1 cellular context compared by ENCODE assay signal in genomic region chr19:41866284-41866683, GRCh38.
TF ChIP-seq lines count a peak whose summit lies in the region.

No MANE protein-coding gene starts in this region.

TF ChIP-seq in K562, 482 proteins besides CTCF, POLR2A, EP300 and RAD21:
- TF ChIP-seq POLR2AphosphoS5 (IDR thresholded peaks at IDR 0.05; ENCODE audit: control insufficient read depth, insufficient read depth, low read depth, low read length) = peak; percentile 69
- peak; percentile 48; the same call in 1 of the 2 replicates for TF ChIP-seq SUPT5H (IDR thresholded peaks at IDR 0.05)
- TF ChIP-seq NFE2 (IDR thresholded peaks at IDR 0.05; ENCODE audit: low read depth) = no peak
TF ChIP-seq in K562: peak in this region for 2.
